In genomic region chr22:39351689-39352214, GRCh38 we compare ENCODE assay signal across 10 cellular contexts. TPM values are rescaled to one million over a fixed set of nuclear protein-coding genes. Genes with fewer than 3 reads are reported as not detected.
A peak's percentile ranks its signal among the peaks of the same experiment; 100 is the strongest.
DNase-seq lines count a peak whose midpoint lies in the region; ATAC-seq and TF ChIP-seq lines count a peak whose summit lies in the region.
"Had no signal": no experiment of that assay in that cellular context is flagged by ENCODE, and none has a peak within 500 bp of the region (broad histone marks: within the 10 kb centered on the region; RNA-seq: fewer than 3 reads in every experiment).

No MANE protein-coding gene starts in this region.

- in situ Hi-C loops in SK-MEL-5 (cut with HindIII; ENCODE audit: low pct_unique_long_range_greater_than_20kb, low sequenced_read_pairs) = no loop called here

- H3K4me3 Mint-ChIP-seq in activated T-cell treated with anti-CD3 and anti-CD28 coated beads, Interleukin-2, amount 50 U/mL, for 4 hours = peak overlapping the region; percentile 10
- peak overlapping the region; percentile 88 for H3K4me3 Mint-ChIP-seq in glutamatergic neuron (ENCODE audit: unreplicated experiment)

- no peak for DNase-seq in activated T-cell treated with anti-CD3 and anti-CD28 coated beads, Interleukin-2, amount 50 U/mL, for 4 hours
- no peak for DNase-seq in activated T-cell treated with anti-CD3 and anti-CD28 coated beads, Interleukin-2, amount 50 U/mL, for 1 hour
- peak; percentile 77 for DNase-seq in SK-MEL-5 (ENCODE audit: low read depth, low spot score)
- DNase-seq in glutamatergic neuron = peak; percentile 75
- DNase-seq in NCI-H2081 (lab: John Stamatoyannopoulos, UW) = no peak
- DNase-seq in activated CD4-positive, CD25-positive, alpha-beta regulatory T cell (lab: John Stamatoyannopoulos, UW) = no peak
- no peak for DNase-seq in LoVo (ENCODE audit: low spot score)
- DNase-seq: NCI-H226; stimulated activated CD4-positive, alpha-beta T cell treated with anti-CD3 and anti-CD28 coated beads, Interleukin-15, amount 100 ng/mL, for 24 hours had no signal

- no peaks in the 10 kb centered on the region for H3K9me3 Mint-ChIP-seq in activated T-cell treated with anti-CD3 and anti-CD28 coated beads, Interleukin-2, amount 50 U/mL, for 4 hours
- peaks cover 9% of the 10 kb centered on the region for H3K9me3 Mint-ChIP-seq in glutamatergic neuron (ENCODE audit: unreplicated experiment)

- H3K4me1 Mint-ChIP-seq in activated T-cell treated with anti-CD3 and anti-CD28 coated beads, Interleukin-2, amount 50 U/mL, for 4 hours (ENCODE audit: low read depth) = peaks cover 13% of the 10 kb centered on the region
- peaks cover 14% of the 10 kb centered on the region for H3K4me1 Mint-ChIP-seq in glutamatergic neuron (ENCODE audit: low read depth, unreplicated experiment)

- no peak for TF ChIP-seq CTCF in glutamatergic neuron (IDR thresholded peaks at IDR 0.05; ENCODE audit: partially characterized antibody, unreplicated experiment)

- H3K27ac ChIP-seq in temporal lobe (ENCODE audit: low read depth, low read length) = peak overlapping the region; percentile 68

- H3K36me3 Mint-ChIP-seq in activated T-cell treated with anti-CD3 and anti-CD28 coated beads, Interleukin-2, amount 50 U/mL, for 4 hours (ENCODE audit: insufficient read depth) = no peaks in the 10 kb centered on the region
- no peaks in the 10 kb centered on the region for H3K36me3 Mint-ChIP-seq in glutamatergic neuron (ENCODE audit: unreplicated experiment)

- peak overlapping the region; percentile 78 for H3K27ac Mint-ChIP-seq in glutamatergic neuron (ENCODE audit: unreplicated experiment)

- no peak for ATAC-seq in activated T-cell treated with anti-CD3 and anti-CD28 coated beads, Interleukin-2, amount 50 U/mL, for 4 hours

- peaks cover 23% of the 10 kb centered on the region for H3K27me3 Mint-ChIP-seq in activated T-cell treated with anti-CD3 and anti-CD28 coated beads, Interleukin-2, amount 50 U/mL, for 4 hours (ENCODE audit: low read depth)
- peaks cover 3% of the 10 kb centered on the region for H3K27me3 Mint-ChIP-seq in glutamatergic neuron (ENCODE audit: unreplicated experiment)

RNA-seq across cellular contexts. Expression of gene SYNGR1, which starts 2.0 kb away (rescaled TPM):
- 1 to 10 TPM in 2 of 3 donors, under 1 TPM in 1; 0.43 to 1.4 (median 1.2) TPM for total RNA-seq in activated T-cell treated with anti-CD3 and anti-CD28 coated beads, Interleukin-2, amount 50 U/mL, for 4 hours
- 29.6 and 30.1 TPM in 2 replicates for total RNA-seq in SK-MEL-5 (2014; rRNA removed; shearing (Covaris generic))
- 102 and 143 TPM in 2 replicates for polyA plus RNA-seq in SK-MEL-5 (2015; cell fraction: cytosol; rRNA removed)
- polyA plus RNA-seq in SK-MEL-5 (2015; cell fraction: nucleus; rRNA removed) = 104 and 139 TPM in 2 replicates
- 49.5 TPM for total RNA-seq in glutamatergic neuron (ENCODE audit: unreplicated experiment)
- 53.8 TPM for total RNA-seq in temporal lobe

RNA-seq across cellular contexts. Expression of gene RPL3, which starts 32.3 kb away (rescaled TPM):
- total RNA-seq in activated T-cell treated with anti-CD3 and anti-CD28 coated beads, Interleukin-2, amount 50 U/mL, for 4 hours = 1,000 to 10,000 TPM; 2,811 to 2,835 (median 2,816) TPM
- total RNA-seq in SK-MEL-5 (2014; rRNA removed; shearing (Covaris generic)) = 3,161 and 3,465 TPM in 2 replicates
- 2,524 and 2,775 TPM in 2 replicates for polyA plus RNA-seq in SK-MEL-5 (2015; cell fraction: cytosol; rRNA removed)
- 2,385 and 2,432 TPM in 2 replicates for polyA plus RNA-seq in SK-MEL-5 (2015; cell fraction: nucleus; rRNA removed)
- total RNA-seq in glutamatergic neuron (ENCODE audit: unreplicated experiment) (1,061 TPM), temporal lobe (1,109 TPM)

RNA-seq across cellular contexts. Expression of gene TAB1, which starts 47.8 kb away (rescaled TPM):
- total RNA-seq in activated T-cell treated with anti-CD3 and anti-CD28 coated beads, Interleukin-2, amount 50 U/mL, for 4 hours = 10 to 100 TPM; 20.0 to 24.8 (median 23.7) TPM
- total RNA-seq in SK-MEL-5 (2014; rRNA removed; shearing (Covaris generic)) = 14.5 and 16.6 TPM in 2 replicates
- 37.2 and 37.6 TPM in 2 replicates for polyA plus RNA-seq in SK-MEL-5 (2015; cell fraction: cytosol; rRNA removed)
- 36.1 and 36.5 TPM in 2 replicates for polyA plus RNA-seq in SK-MEL-5 (2015; cell fraction: nucleus; rRNA removed)
- total RNA-seq in glutamatergic neuron (ENCODE audit: unreplicated experiment) = 27.5 TPM
- 15.2 TPM for total RNA-seq in temporal lobe

Comparison
In these comparisons a context has a peak if more than half of its experiments do, and no peak if none do; other contexts are left out.
1. DNase-seq: peak in SK-MEL-5 (single experiment) and glutamatergic neuron (single experiment); none in activated T-cell treated with anti-CD3 and anti-CD28 coated beads, Interleukin-2, amount 50 U/mL, for 4 hours (single experiment), activated T-cell treated with anti-CD3 and anti-CD28 coated beads, Interleukin-2, amount 50 U/mL, for 1 hour (single experiment), NCI-H2081 (0 of 2), activated CD4-positive, CD25-positive, alpha-beta regulatory T cell (0 of 4) and LoVo (single experiment).
2. RNA of gene SYNGR1, which starts 2.0 kb away (total RNA-seq): 53.8 TPM in temporal lobe (single experiment), 49.5 TPM in glutamatergic neuron (single experiment) and 29.6 to 30.1 TPM in SK-MEL-5; 0.43 to 1.4 TPM in activated T-cell treated with anti-CD3 and anti-CD28 coated beads, Interleukin-2, amount 50 U/mL, for 4 hours; every median in the first group is over 10 times any median in the second.